In genomic region chr9:129413537-129414376, GRCh38 we compare ENCODE assay signal across 8 cellular contexts.
DNase-seq lines count a peak whose midpoint lies in the region; ATAC-seq and TF ChIP-seq lines count a peak whose summit lies in the region.

No MANE protein-coding gene starts in this region.

- H3K27me3 Mint-ChIP-seq in natural killer cell treated with Interleukin-12 subunit alpha and Interleukin-12 subunit beta and Interleukin-15 and Interleukin-18, amount 100 ng/mL, for 72 hours = no peaks in the 10 kb centered on the region

- H3K9me3 ChIP-seq in RWPE2 (ENCODE audit: severe bottlenecking) = no peaks in the 10 kb centered on the region

- no peaks in the 10 kb centered on the region for H3K36me3 ChIP-seq in H7 (replicated peaks; ENCODE audit: control insufficient read depth, insufficient read depth, low read length)
- H3K36me3 ChIP-seq in RWPE2 (ENCODE audit: low read depth) = no peaks in the 10 kb centered on the region

- H3K27me3 ChIP-seq in H7 (ENCODE audit: control insufficient read depth, insufficient read depth, low read length) = no peaks in the 10 kb centered on the region; the same call in 1 of the 2 replicates
- no peaks in the 10 kb centered on the region for H3K27me3 ChIP-seq in RWPE2 (ENCODE audit: insufficient read depth, poor library complexity, severe bottlenecking)

- peaks cover 10% of the 10 kb centered on the region for H3K9me3 Mint-ChIP-seq in natural killer cell treated with Interleukin-12 subunit alpha and Interleukin-12 subunit beta and Interleukin-15 and Interleukin-18, amount 100 ng/mL, for 72 hours

- peak overlapping the region; percentile 74 to 85 for H3K27ac Mint-ChIP-seq in natural killer cell treated with Interleukin-12 subunit alpha and Interleukin-12 subunit beta and Interleukin-15 and Interleukin-18, amount 100 ng/mL, for 72 hours

- peaks cover 11% of the 10 kb centered on the region for H3K4me1 ChIP-seq in RWPE2 (ENCODE audit: insufficient read depth, poor library complexity, severe bottlenecking)

- H3K4me3 ChIP-seq in H7 (ENCODE audit: insufficient read depth, low read depth, low read length) (peak overlapping the region; percentile 50), RWPE2 (ENCODE audit: severe bottlenecking) (peak overlapping the region; percentile 37), fibroblast of the aortic adventitia (ENCODE audit: low read depth, low read length) (peak overlapping the region; percentile 55)

- peaks cover 12% of the 10 kb centered on the region for H3K36me3 Mint-ChIP-seq in natural killer cell treated with Interleukin-12 subunit alpha and Interleukin-12 subunit beta and Interleukin-15 and Interleukin-18, amount 100 ng/mL, for 72 hours

- H3K4me3 Mint-ChIP-seq in natural killer cell treated with Interleukin-12 subunit alpha and Interleukin-12 subunit beta and Interleukin-15 and Interleukin-18, amount 100 ng/mL, for 72 hours = peak overlapping the region; percentile 75

- H3K4me1 Mint-ChIP-seq in natural killer cell treated with Interleukin-12 subunit alpha and Interleukin-12 subunit beta and Interleukin-15 and Interleukin-18, amount 100 ng/mL, for 72 hours (ENCODE audit: low read depth in 2 of 2) = peaks cover 22% of the 10 kb centered on the region in 2 donors

- DNase-seq in EL (peak; percentile 96), H7 (peak; percentile 99), M059J (ENCODE audit: low read depth) (peak; percentile 97), RWPE2 (ENCODE audit: low spot score) (peak; percentile 96), fibroblast of the aortic adventitia (ENCODE audit: low read depth) (peak; percentile 95)
- DNase-seq in activated effector memory CD4-positive, alpha-beta T cell treated with Interleukin-2 at 50 U/mL for 16 hours = peak; percentile 97
- peak; percentile 99 for DNase-seq in natural killer cell treated with Interleukin-12 subunit alpha and Interleukin-12 subunit beta and Interleukin-15 and Interleukin-18, amount 100 ng/mL, for 72 hours (ENCODE audit: low spot score)
- peak; percentile 93 to 98 (median 96) for DNase-seq in stimulated activated naive CD4-positive, alpha-beta T cell (lab: John Stamatoyannopoulos, UW)

- H3K27ac ChIP-seq in RWPE2 (ENCODE audit: poor library complexity, severe bottlenecking) = peak overlapping the region; percentile 92

- ATAC-seq in RWPE2 (ENCODE audit: low read depth) = peak; percentile 84
- ATAC-seq in natural killer cell treated with Interleukin-12 subunit alpha and Interleukin-12 subunit beta and Interleukin-15 and Interleukin-18, amount 100 ng/mL, for 72 hours = peak; percentile 93 to 96

- no peak for TF ChIP-seq CTCF in RWPE2 (IDR thresholded peaks at IDR 0.05; ENCODE audit: poor library complexity, severe bottlenecking)
- TF ChIP-seq CTCF in fibroblast of the aortic adventitia (IDR thresholded peaks at IDR 0.05; ENCODE audit: insufficient read depth, low read length) = no peak

Comparison
In these comparisons a context has a peak if more than half of its experiments do, and no peak if none do; other contexts are left out.
1. Peak in every context shown above with its lines: DNase-seq, ATAC-seq, H3K4me3 ChIP-seq and H3K27ac ChIP-seq.